1 cellular context compared by ENCODE assay signal in genomic region chr19:49102303-49102702, GRCh38.
TF ChIP-seq lines count a peak whose summit lies in the region.

No MANE protein-coding gene starts in this region.

TF ChIP-seq in HepG2, 621 proteins besides CTCF, POLR2A, EP300 and RAD21:
- TF ChIP-seq AGO2 (optimal IDR thresholded peaks at IDR 0.05; ENCODE audit: low read depth, low read length) (peak; percentile 66), ZNF407 (CRISPR knock-in tag; IDR thresholded peaks at IDR 0.05; ENCODE audit: not compliant biosample characterization) (no peak), ATF7 (IDR thresholded peaks at IDR 0.05) (no peak), ATF7 (CRISPR knock-in tag; IDR thresholded peaks at IDR 0.05) (no peak), RBM22 (optimal IDR thresholded peaks at IDR 0.05; ENCODE audit: low read length) (peak; percentile 75)
